8 cellular contexts compared by ENCODE assay signal in the genomic region with DNA sequence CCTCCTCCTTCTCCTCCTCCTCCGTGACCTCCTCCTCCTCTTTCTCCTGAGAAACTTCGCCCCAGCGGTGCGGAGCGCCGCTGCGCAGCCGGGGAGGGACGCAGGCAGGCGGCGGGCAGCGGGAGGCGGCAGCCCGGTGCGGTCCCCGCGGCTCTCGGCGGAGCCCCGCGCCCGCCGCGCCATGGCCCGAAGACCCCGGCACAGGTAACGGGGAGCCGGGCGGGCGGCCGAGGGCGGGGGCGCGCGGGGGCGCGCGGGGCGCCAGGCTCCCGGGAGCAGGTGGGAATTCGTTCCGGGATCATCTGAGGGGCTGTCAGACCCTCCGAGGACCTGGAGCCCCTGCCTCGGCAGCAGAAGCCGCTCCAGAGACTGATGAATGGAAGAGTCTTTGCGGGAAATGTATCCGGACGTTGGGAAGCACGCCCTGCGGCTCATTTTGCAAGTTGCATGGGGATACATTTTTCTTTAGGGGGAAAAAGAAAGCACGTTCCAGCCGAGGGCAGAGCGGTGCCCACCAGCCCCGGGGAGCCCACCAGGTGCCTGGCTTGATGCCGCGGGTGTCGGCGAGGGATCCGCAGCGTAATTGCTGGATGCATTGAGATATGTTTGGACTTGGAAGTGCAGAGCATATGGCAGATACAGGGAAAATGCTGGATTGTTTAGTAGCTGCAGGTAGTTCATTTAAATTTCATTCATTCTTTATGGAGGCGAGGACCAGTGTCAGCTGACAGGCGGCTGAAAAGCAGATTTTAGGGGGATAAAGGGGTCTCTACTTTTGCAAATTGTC.
DNase-seq lines count a peak whose midpoint lies in the region; ATAC-seq and TF ChIP-seq lines count a peak whose summit lies in the region.

No MANE protein-coding gene starts in this region.

- H3K36me3 ChIP-seq in stomach smooth muscle (ENCODE audit: control insufficient read depth in 2 of 2, insufficient read depth in 2 of 2, low read length in 2 of 2): no peaks in the 10 kb centered on the region

- H3K9ac ChIP-seq in stomach smooth muscle (ENCODE audit: low read length in 2 of 2): peak overlapping the region in 1 of 2 donors; percentile 29

- ATAC-seq in GM21423 (IDR thresholded peaks at IDR 0.05; ENCODE audit: unreplicated experiment): peak; percentile 1
- ATAC-seq in GM19328 (IDR thresholded peaks at IDR 0.05; ENCODE audit: unreplicated experiment): no peak

- DNase-seq in AG10803 (ENCODE audit: low read depth): no peak
- DNase-seq in NCI-H526 treated with DMSO at 0.1 percent for 48 hours (lab: John Stamatoyannopoulos, UW): peak; percentile 100
- peak; percentile 22 for DNase-seq in astrocyte of the spinal cord (ENCODE audit: low read depth, low spot score)
- DNase-seq in kidney glomerular epithelial cell (lab: John Stamatoyannopoulos, UW): peak; percentile 10
- no peak for DNase-seq in NCI-H187 treated with DMSO at 0.1 percent for 48 hours (lab: John Stamatoyannopoulos, UW)

- no peaks in the 10 kb centered on the region for H3K9me3 ChIP-seq in stomach smooth muscle (ENCODE audit: control insufficient read depth in 2 of 2, low read length in 2 of 2)

- H3K27me3 ChIP-seq in stomach smooth muscle (ENCODE audit: control insufficient read depth in 1 of 2, insufficient read depth in 2 of 2, low read length in 2 of 2): peaks cover 27 to 39% of the 10 kb centered on the region in 2 donors

- no peak for TF ChIP-seq CTCF in AG10803 (conservative IDR thresholded peaks at IDR 0.05; ENCODE audit: low read length)
- no peak for TF ChIP-seq CTCF in astrocyte of the spinal cord (IDR thresholded peaks at IDR 0.05; ENCODE audit: low read depth, low read length)

- no peak overlapping the region for H3K27ac ChIP-seq in stomach smooth muscle (ENCODE audit: low read length)

- in situ Hi-C loops in astrocyte of the spinal cord (cut with HindIII; ENCODE audit: low sequenced_read_pairs): no loop called here

- peak overlapping the region; percentile 60 for H3K4me3 ChIP-seq in AG10803 (ENCODE audit: low read length)
- H3K4me3 ChIP-seq in astrocyte of the spinal cord (ENCODE audit: low read depth, low read length): peak overlapping the region; percentile 58
- peak overlapping the region; percentile 67 to 75 for H3K4me3 ChIP-seq in stomach smooth muscle (ENCODE audit: low read length in 2 of 2)

- H3K4me1 ChIP-seq in stomach smooth muscle (ENCODE audit: control insufficient read depth, insufficient read depth, low read length): peaks cover 29% of the 10 kb centered on the region

Comparison
In these comparisons a context has a peak if more than half of its experiments do, and no peak if none do; other contexts are left out.
1. DNase-seq: peak in NCI-H526 treated with DMSO at 0.1 percent for 48 hours (single experiment), astrocyte of the spinal cord (single experiment) and kidney glomerular epithelial cell (single experiment); none in AG10803 (single experiment) and NCI-H187 treated with DMSO at 0.1 percent for 48 hours (single experiment).
2. Peak in every context shown above with its lines, with median percentiles within 50 percentile points of each other: H3K4me3 ChIP-seq.